ENCODE assay signal across 24 cellular contexts in genomic region chr9:133529457-133529856, GRCh38. TPM values are rescaled to one million over a fixed set of nuclear protein-coding genes. Genes with fewer than 3 reads are reported as not detected.
DNase-seq lines count a peak whose midpoint lies in the region; ATAC-seq and TF ChIP-seq lines count a peak whose summit lies in the region.
"Had no signal": no experiment of that assay in that cellular context is flagged by ENCODE, and none has a peak within 500 bp of the region (broad histone marks: within the 10 kb centered on the region; RNA-seq: fewer than 3 reads in every experiment).

No MANE protein-coding gene starts in this region.

- H3K9me3 ChIP-seq in DND-41 (ENCODE audit: insufficient read depth, low read length, severe bottlenecking) = no peaks in the 10 kb centered on the region
- H3K9me3 ChIP-seq in SJCRH30 (replicated peaks) = no peaks in the 10 kb centered on the region
- H3K9me3 ChIP-seq in trophoblast cell (ENCODE audit: insufficient read depth, low read depth, low read length) = no peaks in the 10 kb centered on the region

- H3K27me3 ChIP-seq in DND-41 (ENCODE audit: insufficient read depth, low read length, poor library complexity) (peaks cover 33% of the 10 kb centered on the region), SJCRH30 (no peaks in the 10 kb centered on the region), trophoblast cell (ENCODE audit: insufficient read depth, low read length) (no peaks in the 10 kb centered on the region)

- H3K23ac ChIP-seq in trophoblast cell (ENCODE audit: low read length) = no peak overlapping the region

- H2BK12ac ChIP-seq in trophoblast cell (ENCODE audit: low read length) = no peak overlapping the region

- H4K91ac ChIP-seq in trophoblast cell (ENCODE audit: low read depth, low read length) = peak overlapping the region; percentile 46

- WGBS in trophoblast cell (ENCODE audit: extremely low coverage, insufficient coverage, insufficient read length) = no CpG with 5 or more reads among the region's 7 CpGs

- no peak overlapping the region for H3K18ac ChIP-seq in trophoblast cell (ENCODE audit: low read length)

- H3K4ac ChIP-seq in trophoblast cell (ENCODE audit: low read depth, low read length) = no peak overlapping the region

- H2BK120ac ChIP-seq in trophoblast cell (ENCODE audit: insufficient read depth, low read length, poor library complexity) = no peak overlapping the region

- no peak overlapping the region for H2BK5ac ChIP-seq in trophoblast cell (ENCODE audit: low read depth, low read length, poor library complexity)

- H3K4me3 ChIP-seq in DND-41 (ENCODE audit: low read depth in 1 of 2, low read length in 2 of 2) = no peak overlapping the region
- H3K4me3 ChIP-seq in SJCRH30 = no peak overlapping the region
- no peak overlapping the region for H3K4me3 ChIP-seq in trophoblast cell (ENCODE audit: low read depth, low read length)
- H3K4me3 ChIP-seq: K562, PC-9 had no signal

- H3K79me1 ChIP-seq in trophoblast cell (ENCODE audit: low read length) = peaks cover 13% of the 10 kb centered on the region

- H3K4me1 ChIP-seq in DND-41 (ENCODE audit: insufficient read depth, low read length) (0 out of 2 replicates have a peak, but pooled peaks cover 6% of the 10 kb centered on the region), SJCRH30 (peaks cover 49% of the 10 kb centered on the region), trophoblast cell (ENCODE audit: control insufficient read depth in 1 of 2, insufficient read depth in 2 of 2, low read length in 2 of 2) (peaks cover 37 to 42% of the 10 kb centered on the region in 2 experiments)

- H3K4me2 ChIP-seq in DND-41 (ENCODE audit: insufficient read depth, low read length) (no peak overlapping the region), trophoblast cell (ENCODE audit: low read length) (no peak overlapping the region)
- H3K4me2 ChIP-seq: PC-9 had no signal

- H3K27ac ChIP-seq in DND-41 (ENCODE audit: low read length) (no peak overlapping the region), SJCRH30 (no peak overlapping the region), trophoblast cell (ENCODE audit: low read depth, low read length) (no peak overlapping the region)
- H3K27ac ChIP-seq: PC-9 had no signal

- peaks cover 4% of the 10 kb centered on the region; the same call in 1 of the 2 replicates for H4K20me1 ChIP-seq in DND-41 (ENCODE audit: insufficient read depth, low read length)

- no peaks in the 10 kb centered on the region for H3K36me3 Mint-ChIP-seq in naive thymus-derived CD8-positive, alpha-beta T cell
- H3K36me3 Mint-ChIP-seq in activated naive CD8-positive, alpha-beta T cell treated with anti-CD3 and anti-CD28 coated beads, Interleukin-2, amount 50 U/mL, for 24 hours (ENCODE audit: low read depth) = no peaks in the 10 kb centered on the region
- H3K36me3 Mint-ChIP-seq: CD4-positive, alpha-beta memory T cell had no signal

- H2AFZ ChIP-seq in DND-41 (ENCODE audit: low read depth, low read length) = no peak overlapping the region
- H2AFZ ChIP-seq in trophoblast cell (ENCODE audit: insufficient read depth, low read length, poor library complexity) = no peak overlapping the region
- H2AFZ ChIP-seq: PC-9 had no signal

- no peak overlapping the region for H3K4me3 Mint-ChIP-seq in naive thymus-derived CD8-positive, alpha-beta T cell
- no peak overlapping the region for H3K4me3 Mint-ChIP-seq in activated naive CD8-positive, alpha-beta T cell treated with anti-CD3 and anti-CD28 coated beads, Interleukin-2, amount 50 U/mL, for 24 hours
- H3K4me3 Mint-ChIP-seq: CD4-positive, alpha-beta memory T cell had no signal

- H4K8ac ChIP-seq in trophoblast cell (ENCODE audit: low read depth, low read length) = no peak overlapping the region

- H3K27ac Mint-ChIP-seq in naive thymus-derived CD8-positive, alpha-beta T cell = no peak overlapping the region
- no peak overlapping the region for H3K27ac Mint-ChIP-seq in activated naive CD8-positive, alpha-beta T cell treated with anti-CD3 and anti-CD28 coated beads, Interleukin-2, amount 50 U/mL, for 24 hours
- H3K27ac Mint-ChIP-seq: CD4-positive, alpha-beta memory T cell had no signal

- H3K27me3 Mint-ChIP-seq in naive thymus-derived CD8-positive, alpha-beta T cell = peaks cover 0 to 6% (median 0%) of the 10 kb centered on the region in 5 donors
- H3K27me3 Mint-ChIP-seq in activated naive CD8-positive, alpha-beta T cell treated with anti-CD3 and anti-CD28 coated beads, Interleukin-2, amount 50 U/mL, for 24 hours = peaks cover 13% of the 10 kb centered on the region

- DNase-seq in DND-41 (peak; percentile 10), SJCRH30 (peak; percentile 63), islet precursor cell (peak; percentile 76), trophoblast cell (no peak), nucleus accumbens (lab: John Stamatoyannopoulos, UW) (no peak)
- DNase-seq in naive thymus-derived CD8-positive, alpha-beta T cell = no peak
- no peak for DNase-seq in activated naive CD8-positive, alpha-beta T cell treated with anti-CD3 and anti-CD28 coated beads, Interleukin-2, amount 50 U/mL, for 24 hours
- DNase-seq: CD4-positive, alpha-beta memory T cell; EL; GF-D8; Kasumi-1; NCI-H1105; NCI-H1930; NCI-H2107; NCI-H526; NCI-H82; NK-92 treated with Interleukin-12 subunit alpha and Interleukin-12 subunit beta, amount 100 ng/mL, for 24 hours; PC-9; SIG-M5 had no signal

- H3K79me2 ChIP-seq in DND-41 (ENCODE audit: insufficient read depth, low read length) = no peaks in the 10 kb centered on the region
- H3K79me2 ChIP-seq in trophoblast cell (ENCODE audit: control insufficient read depth, insufficient read depth, low read length, poor library complexity) = no peaks in the 10 kb centered on the region

- POLR2A ChIA-PET in naive thymus-derived CD8-positive, alpha-beta T cell (lab: Charles Lee) = no interaction called here

- no peak overlapping the region for H2AK5ac ChIP-seq in trophoblast cell (ENCODE audit: low read length)

- no peaks in the 10 kb centered on the region for H3K9me3 Mint-ChIP-seq in naive thymus-derived CD8-positive, alpha-beta T cell
- H3K9me3 Mint-ChIP-seq in activated naive CD8-positive, alpha-beta T cell treated with anti-CD3 and anti-CD28 coated beads, Interleukin-2, amount 50 U/mL, for 24 hours = no peaks in the 10 kb centered on the region
- H3K9me3 Mint-ChIP-seq: CD4-positive, alpha-beta memory T cell had no signal

- peak; percentile 45; the same call in 1 of the 3 replicates for ATAC-seq in DND-41 (ENCODE audit: insufficient read depth, low read depth)
- ATAC-seq in naive thymus-derived CD8-positive, alpha-beta T cell = no peak
- ATAC-seq in activated naive CD8-positive, alpha-beta T cell treated with anti-CD3 and anti-CD28 coated beads, Interleukin-2, amount 50 U/mL, for 24 hours = no peak
- ATAC-seq: K562, SK-N-SH treated with all-trans-retinoic acid at 6 μM for 48 hours had no signal

- no peak overlapping the region for H4K12ac ChIP-seq in trophoblast cell (ENCODE audit: low read depth, low read length)

- H3K14ac ChIP-seq in trophoblast cell (ENCODE audit: low read length) = peak overlapping the region; percentile 26

- no peaks in the 10 kb centered on the region for H3K36me3 ChIP-seq in DND-41 (ENCODE audit: insufficient read depth, low read length)
- no peaks in the 10 kb centered on the region for H3K36me3 ChIP-seq in SJCRH30
- H3K36me3 ChIP-seq in trophoblast cell (ENCODE audit: control insufficient read depth in 1 of 2, insufficient read depth in 2 of 2, low read length in 2 of 2) = no peaks in the 10 kb centered on the region

- H3K4me1 Mint-ChIP-seq in naive thymus-derived CD8-positive, alpha-beta T cell = peaks cover 9 to 29% (median 22%) of the 10 kb centered on the region in 4 donors
- H3K4me1 Mint-ChIP-seq in activated naive CD8-positive, alpha-beta T cell treated with anti-CD3 and anti-CD28 coated beads, Interleukin-2, amount 50 U/mL, for 24 hours = peaks cover 15% of the 10 kb centered on the region

- H3K9ac ChIP-seq in DND-41 (ENCODE audit: low read depth, low read length) (no peak overlapping the region), trophoblast cell (ENCODE audit: low read length) (no peak overlapping the region)

- no peak for TF ChIP-seq CTCF in DND-41 (IDR thresholded peaks at IDR 0.05; ENCODE audit: borderline replicate concordance, extremely low read depth, low read length, poor library complexity, severe bottlenecking)

RNA-seq across cellular contexts. Expression of gene MYMK, which starts 4.7 kb away (rescaled TPM):
- 1.1 and 2.0 TPM in 2 replicates for total RNA-seq in SJCRH30 (2014; rRNA removed; shearing (Covaris generic))
- 0.25 and 0.27 TPM in 2 replicates for polyA plus RNA-seq in trophoblast cell (2013)
- total RNA-seq in naive thymus-derived CD8-positive, alpha-beta T cell = not detected
- polyA plus RNA-seq in naive thymus-derived CD8-positive, alpha-beta T cell = not detected
- total RNA-seq: A172; CD4-positive, alpha-beta memory T cell; K562; M059J; PC-9 had no signal
- polyA plus RNA-seq: BJ; CD4-positive, alpha-beta memory T cell; K562 had no signal

RNA-seq across cellular contexts. Expression of gene ADAMTSL2, which starts 5.0 kb away (rescaled TPM):
- total RNA-seq in SJCRH30 (2014; rRNA removed; shearing (Covaris generic)) = 3.3 and 3.5 TPM in 2 replicates
- 5.9 and 6.2 TPM in 2 replicates for polyA plus RNA-seq in trophoblast cell (2013)
- total RNA-seq in naive thymus-derived CD8-positive, alpha-beta T cell = under 1 TPM; 0.44 to 0.66 TPM
- polyA plus RNA-seq in naive thymus-derived CD8-positive, alpha-beta T cell = under 1 TPM in 2 of 3 donors, not detected in 1; 0.03 to 0.14 TPM
- polyA plus RNA-seq: BJ, K562 had no signal

RNA-seq across cellular contexts. Expression of gene SLC2A6, which starts 50.6 kb away (rescaled TPM):
- 20.3 and 23.4 TPM in 2 replicates for total RNA-seq in SJCRH30 (2014; rRNA removed; shearing (Covaris generic))
- polyA plus RNA-seq in trophoblast cell (2013) = 4.5 and 4.7 TPM in 2 replicates
- 1 to 10 TPM; 8.4 to 8.7 TPM for total RNA-seq in naive thymus-derived CD8-positive, alpha-beta T cell
- polyA plus RNA-seq in naive thymus-derived CD8-positive, alpha-beta T cell = 1 to 10 TPM; 4.0 to 6.0 (median 5.6) TPM

Comparison
In these comparisons a context has a peak if more than half of its experiments do, and no peak if none do; other contexts are left out.
1. DNase-seq: peak in DND-41 (single experiment), SJCRH30 (2 of 2) and islet precursor cell (single experiment); none in trophoblast cell (0 of 2), naive thymus-derived CD8-positive, alpha-beta T cell (0 of 10), nucleus accumbens (0 of 56) and activated naive CD8-positive, alpha-beta T cell treated with anti-CD3 and anti-CD28 coated beads, Interleukin-2, amount 50 U/mL, for 24 hours (single experiment).